3 cellular contexts compared by ENCODE assay signal in genomic region chr10:44196008-44196320, GRCh38.
TF ChIP-seq lines count a peak whose summit lies in the region.

No MANE protein-coding gene starts in this region.

TF ChIP-seq in SK-N-SH, 30 proteins besides CTCF, POLR2A, EP300 and RAD21:
- no peak for TF ChIP-seq RCOR1 (IDR thresholded peaks at IDR 0.05; ENCODE audit: low read length)
TF ChIP-seq in SK-N-SH: peak in this region for 0.

TF ChIP-seq in SK-N-SH treated with all-trans-retinoic acid at 6 μM for 48 hours, 23 proteins besides CTCF, POLR2A, EP300 and RAD21:
- TF ChIP-seq ZFP3 (CRISPR knock-in tag; IDR thresholded peaks at IDR 0.05): no peak
- no peak for TF ChIP-seq ZC3H10 (CRISPR knock-in tag; IDR thresholded peaks at IDR 0.05)
- no peak for TF ChIP-seq GLIS3 (CRISPR knock-in tag; IDR thresholded peaks at IDR 0.05)
- no peak for TF ChIP-seq OSR1 (CRISPR knock-in tag; IDR thresholded peaks at IDR 0.05)
- no peak for TF ChIP-seq CSRNP3 (CRISPR knock-in tag; IDR thresholded peaks at IDR 0.05)
- no peak for TF ChIP-seq TCF4 (CRISPR knock-in tag; IDR thresholded peaks at IDR 0.05; ENCODE audit: borderline replicate concordance)
- TF ChIP-seq TOX (CRISPR knock-in tag; IDR thresholded peaks at IDR 0.05; ENCODE audit: borderline replicate concordance): no peak
- TF ChIP-seq ZNF70 (CRISPR knock-in tag; IDR thresholded peaks at IDR 0.05): no peak
- no peak for TF ChIP-seq RARB (CRISPR knock-in tag; IDR thresholded peaks at IDR 0.05)
- no peak for TF ChIP-seq PATZ1 (CRISPR knock-in tag; IDR thresholded peaks at IDR 0.05; ENCODE audit: borderline replicate concordance)
- no peak for TF ChIP-seq PPARA (CRISPR knock-in tag; IDR thresholded peaks at IDR 0.05; ENCODE audit: borderline replicate concordance)
- TF ChIP-seq ZNF565 (CRISPR knock-in tag; conservative IDR thresholded peaks at IDR 0.05; ENCODE audit: low read depth): no peak
- TF ChIP-seq SNAI2 (CRISPR knock-in tag; IDR thresholded peaks at IDR 0.05): no peak
- TF ChIP-seq CSDC2 (CRISPR knock-in tag; IDR thresholded peaks at IDR 0.05): no peak
- TF ChIP-seq POU6F1 (CRISPR knock-in tag; IDR thresholded peaks at IDR 0.05; ENCODE audit: borderline replicate concordance, low read depth): no peak
- TF ChIP-seq TSHZ2 (CRISPR knock-in tag; IDR thresholded peaks at IDR 0.05): no peak
- no peak for TF ChIP-seq CREB5 (CRISPR knock-in tag; IDR thresholded peaks at IDR 0.05; ENCODE audit: low read depth)
- no peak for TF ChIP-seq ESRRG (CRISPR knock-in tag; IDR thresholded peaks at IDR 0.05)
- TF ChIP-seq ARNTL (CRISPR knock-in tag; IDR thresholded peaks at IDR 0.05; ENCODE audit: borderline replicate concordance, low read depth): no peak
- TF ChIP-seq ZFP30 (CRISPR knock-in tag; IDR thresholded peaks at IDR 0.05): no peak

TF ChIP-seq in IMR-90, 13 proteins besides CTCF, POLR2A, EP300 and RAD21:
- TF ChIP-seq ELK1 (IDR thresholded peaks at IDR 0.05; ENCODE audit: borderline replicate concordance, low read depth, low read length): no peak
- TF ChIP-seq MAFK (IDR thresholded peaks at IDR 0.05; ENCODE audit: low read depth, low read length): no peak
- TF ChIP-seq RCOR1 (IDR thresholded peaks at IDR 0.05; ENCODE audit: insufficient replicate concordance, low read length): no peak
